ENCODE assay signal across 11 cellular contexts in genomic region chr12:40168868-40169267, GRCh38. TPM values are rescaled to one million over a fixed set of nuclear protein-coding genes. Genes with fewer than 3 reads are reported as not detected.
DNase-seq lines count a peak whose midpoint lies in the region; ATAC-seq and TF ChIP-seq lines count a peak whose summit lies in the region.
"Had no signal": no experiment of that assay in that cellular context is flagged by ENCODE, and none has a peak within 500 bp of the region (broad histone marks: within the 10 kb centered on the region; RNA-seq: fewer than 3 reads in every experiment).

No MANE protein-coding gene starts in this region.

- H3K36me3 Mint-ChIP-seq in activated T-helper 17 cell treated with anti-CD3 and anti-CD28 coated beads, Interleukin-2, amount 50 U/mL, for 72 hours (ENCODE audit: low read depth), result no peaks in the 10 kb centered on the region

- no peaks in the 10 kb centered on the region for H3K4me1 ChIP-seq in aorta (ENCODE audit: control insufficient read depth in 1 of 2, insufficient read depth in 2 of 2, low read length in 2 of 2)
- H3K4me1 ChIP-seq in uterus, result no peaks in the 10 kb centered on the region
- H3K4me1 ChIP-seq: esophagus muscularis mucosa had no signal

- TF ChIP-seq CTCF in uterus (IDR thresholded peaks at IDR 0.05), result no peak

- H3K9me3 ChIP-seq in aorta (ENCODE audit: control insufficient read depth, low read length) (no peaks in the 10 kb centered on the region), uterus (no peaks in the 10 kb centered on the region)
- H3K9me3 ChIP-seq: esophagus muscularis mucosa had no signal

- DNase-seq in aorta, result no peak
- DNase-seq in AML-193 (lab: John Stamatoyannopoulos, UW), result no peak
- no peak for DNase-seq in uterus
- DNase-seq in activated CD4-positive, alpha-beta T cell treated with anti-CD3 and anti-CD28 coated beads for 1 hour, result no peak
- DNase-seq: NCI-H226, T1000 had no signal

- no peaks in the 10 kb centered on the region for H3K27me3 ChIP-seq in aorta (ENCODE audit: control insufficient read depth in 1 of 2, insufficient read depth in 2 of 2, low read length in 1 of 2)
- no peaks in the 10 kb centered on the region for H3K27me3 ChIP-seq in uterus
- H3K27me3 ChIP-seq: esophagus muscularis mucosa had no signal

- no peaks in the 10 kb centered on the region for H3K27me3 Mint-ChIP-seq in activated T-helper 17 cell treated with anti-CD3 and anti-CD28 coated beads, Interleukin-2, amount 50 U/mL, for 72 hours

- H3K27ac ChIP-seq in aorta (ENCODE audit: low read depth in 1 of 2, low read length in 2 of 2) (no peak overlapping the region), uterus (no peak overlapping the region)
- H3K27ac ChIP-seq: esophagus muscularis mucosa had no signal

- peak; percentile 98 for ATAC-seq in GM18517 (IDR thresholded peaks at IDR 0.05; ENCODE audit: unreplicated experiment)
- peak; percentile 97 for ATAC-seq in GM21381 (IDR thresholded peaks at IDR 0.05; ENCODE audit: unreplicated experiment)
- ATAC-seq in HG03097 (IDR thresholded peaks at IDR 0.05; ENCODE audit: low FRiP score, unreplicated experiment), result peak; percentile 92
- peak; percentile 94 for ATAC-seq in activated T-helper 17 cell treated with anti-CD3 and anti-CD28 coated beads, Interleukin-2, amount 50 U/mL, for 72 hours (replicated peaks)
- no peak for ATAC-seq in aorta (ENCODE audit: low FRiP score)

- intact Hi-C loops in aorta (cut with DNase I), result no loop called here
- intact Hi-C loops in uterus (cut with DNase I; ENCODE audit: low total_unique reads), result no loop called here

- H3K4me3 ChIP-seq in aorta (ENCODE audit: low read length in 2 of 2) (no peak overlapping the region), uterus (no peak overlapping the region)
- H3K4me3 ChIP-seq: esophagus muscularis mucosa had no signal

- peak overlapping the region; percentile 8 for H3K4me3 Mint-ChIP-seq in activated T-helper 17 cell treated with anti-CD3 and anti-CD28 coated beads, Interleukin-2, amount 50 U/mL, for 72 hours

- TF ChIP-seq POLR2A in uterus (IDR thresholded peaks at IDR 0.05), result no peak

- peaks cover 5% of the 10 kb centered on the region for H3K4me1 Mint-ChIP-seq in activated T-helper 17 cell treated with anti-CD3 and anti-CD28 coated beads, Interleukin-2, amount 50 U/mL, for 72 hours

- H3K27ac Mint-ChIP-seq in activated T-helper 17 cell treated with anti-CD3 and anti-CD28 coated beads, Interleukin-2, amount 50 U/mL, for 72 hours, result no peak overlapping the region

- WGBS in aorta, 2 donors, result 54 to 56% methylated on average over 2 of the region's 2 CpGs

- H3K9me3 Mint-ChIP-seq in activated T-helper 17 cell treated with anti-CD3 and anti-CD28 coated beads, Interleukin-2, amount 50 U/mL, for 72 hours, result no peaks in the 10 kb centered on the region

- no peaks in the 10 kb centered on the region for H3K36me3 ChIP-seq in aorta (ENCODE audit: control insufficient read depth in 1 of 2, insufficient read depth in 2 of 2, low read length in 1 of 2)
- H3K36me3 ChIP-seq in uterus, result no peaks in the 10 kb centered on the region
- H3K36me3 ChIP-seq: esophagus muscularis mucosa had no signal

RNA-seq across cellular contexts. Expression of gene LRRK2, which starts 55.9 kb away (rescaled TPM):
- total RNA-seq in activated T-helper 17 cell treated with anti-CD3 and anti-CD28 coated beads, Interleukin-2, amount 50 U/mL, for 72 hours, result under 1 TPM; 0.04 to 0.26 TPM
- total RNA-seq in aorta (10 to 100 TPM; 23.3 to 42.0 TPM), uterus (10 to 100 TPM; 17.1 to 40.0 (median 28.6) TPM)
- polyA plus RNA-seq in aorta, result 10 to 100 TPM in 1 of 2 donors, 1 to 10 TPM in 1; 7.0 to 18.8 TPM

Comparison
In these comparisons a context has a peak if more than half of its experiments do, and no peak if none do; other contexts are left out.
1. RNA of gene LRRK2, which starts 55.9 kb away (total RNA-seq): 23.3 to 42.0 TPM in aorta and 17.1 to 40.0 TPM in uterus; 0.04 to 0.26 TPM in activated T-helper 17 cell treated with anti-CD3 and anti-CD28 coated beads, Interleukin-2, amount 50 U/mL, for 72 hours; every median in the first group is over 10 times any median in the second.